Comparison of ENCODE assay signal across 20 cellular contexts in genomic region chr7:45077579-45077978, GRCh38.
"Had no signal": no experiment of that assay in that cellular context is flagged by ENCODE, and none has a peak within 500 bp of the region (broad histone marks: within the 10 kb centered on the region; RNA-seq: fewer than 3 reads in every experiment).

No MANE protein-coding gene starts in this region.

- DNase-seq: activated B cell treated with CpG ODN at 0.5 μM for 24 hours; activated CD4-positive, alpha-beta T cell treated with anti-CD3 and anti-CD28 coated beads for 4 hours; activated CD4-positive, alpha-beta T cell treated with anti-CD3 and anti-CD28 coated beads, Interleukin-2, amount 50 U/mL, for 48 hours; activated naive CD4-positive, alpha-beta T cell treated with anti-CD3 and anti-CD28 coated beads for 36 hours; cerebellar nuclear complex; heart right ventricle; ovary; psoas muscle; stimulated activated CD4-positive, alpha-beta T cell treated with anti-CD3 and anti-CD28 coated beads, Interleukin-4, amount 100 ng/mL, for 24 hours; testis; trophoblast cell; uterus had no signal

- H3K4me3 ChIP-seq: coronary artery, heart right ventricle, lung, ovary, psoas muscle, right atrium auricular region, testis, uterus had no signal

- H3K4me1 ChIP-seq: psoas muscle, uterus had no signal

- H3K9me3 ChIP-seq: heart right ventricle, neutrophil, ovary, psoas muscle, right atrium auricular region, testis, uterus had no signal

- H3K27me3 ChIP-seq: heart right ventricle, neutrophil, ovary, right atrium auricular region, testis, uterus had no signal

- H3K4me1 Mint-ChIP-seq: activated B cell treated with CpG ODN at 0.5 μM for 24 hours, mesothelial cell of epicardium, nephron had no signal

- H3K4me3 Mint-ChIP-seq: activated B cell treated with CpG ODN at 0.5 μM for 24 hours; activated naive CD4-positive, alpha-beta T cell treated with anti-CD3 and anti-CD28 coated beads for 36 hours; mesothelial cell of epicardium; nephron; T-helper 1 cell treated with Interleukin-12 subunit alpha and Interleukin-12 subunit beta and Interleukin-4 antibody, amounts not matched to agents 30 μg/mL and 1 μg/mL, for 36 hours had no signal

- H3K27ac ChIP-seq: coronary artery, heart right ventricle, neutrophil, ovary, psoas muscle, right atrium auricular region, testis, uterus had no signal

- H3K27ac Mint-ChIP-seq: activated B cell treated with CpG ODN at 0.5 μM for 24 hours; activated T-helper 2 cell treated with anti-CD3 and anti-CD28 coated beads, Interferon-gamma antibody, Interleukin-2, Interleukin-4, amounts not matched to agents 10 μg/mL and 5 μg/mL and 100 μg/mL, durations not matched to agents 14 hours and 24 hours and 36 hours; mesothelial cell of epicardium; nephron; T-helper 1 cell treated with Interleukin-12 subunit alpha and Interleukin-12 subunit beta and Interleukin-4 antibody, amounts not matched to agents 30 μg/mL and 1 μg/mL, for 36 hours had no signal

- H3K36me3 ChIP-seq: ovary, uterus had no signal

- H3K9me3 Mint-ChIP-seq: activated B cell treated with CpG ODN at 0.5 μM for 24 hours; activated naive CD4-positive, alpha-beta T cell treated with anti-CD3 and anti-CD28 coated beads for 36 hours; activated T-helper 2 cell treated with anti-CD3 and anti-CD28 coated beads, Interferon-gamma antibody, Interleukin-2, Interleukin-4, amounts not matched to agents 10 μg/mL and 5 μg/mL and 100 μg/mL, durations not matched to agents 14 hours and 24 hours and 36 hours; mesothelial cell of epicardium; nephron; T-helper 1 cell treated with Interleukin-12 subunit alpha and Interleukin-12 subunit beta and Interleukin-4 antibody, amounts not matched to agents 30 μg/mL and 1 μg/mL, for 36 hours had no signal

- ATAC-seq: heart right ventricle, psoas muscle had no signal

- H3K27me3 Mint-ChIP-seq: activated B cell treated with CpG ODN at 0.5 μM for 24 hours had no signal
